8 cellular contexts compared by ENCODE assay signal in the genomic region with DNA sequence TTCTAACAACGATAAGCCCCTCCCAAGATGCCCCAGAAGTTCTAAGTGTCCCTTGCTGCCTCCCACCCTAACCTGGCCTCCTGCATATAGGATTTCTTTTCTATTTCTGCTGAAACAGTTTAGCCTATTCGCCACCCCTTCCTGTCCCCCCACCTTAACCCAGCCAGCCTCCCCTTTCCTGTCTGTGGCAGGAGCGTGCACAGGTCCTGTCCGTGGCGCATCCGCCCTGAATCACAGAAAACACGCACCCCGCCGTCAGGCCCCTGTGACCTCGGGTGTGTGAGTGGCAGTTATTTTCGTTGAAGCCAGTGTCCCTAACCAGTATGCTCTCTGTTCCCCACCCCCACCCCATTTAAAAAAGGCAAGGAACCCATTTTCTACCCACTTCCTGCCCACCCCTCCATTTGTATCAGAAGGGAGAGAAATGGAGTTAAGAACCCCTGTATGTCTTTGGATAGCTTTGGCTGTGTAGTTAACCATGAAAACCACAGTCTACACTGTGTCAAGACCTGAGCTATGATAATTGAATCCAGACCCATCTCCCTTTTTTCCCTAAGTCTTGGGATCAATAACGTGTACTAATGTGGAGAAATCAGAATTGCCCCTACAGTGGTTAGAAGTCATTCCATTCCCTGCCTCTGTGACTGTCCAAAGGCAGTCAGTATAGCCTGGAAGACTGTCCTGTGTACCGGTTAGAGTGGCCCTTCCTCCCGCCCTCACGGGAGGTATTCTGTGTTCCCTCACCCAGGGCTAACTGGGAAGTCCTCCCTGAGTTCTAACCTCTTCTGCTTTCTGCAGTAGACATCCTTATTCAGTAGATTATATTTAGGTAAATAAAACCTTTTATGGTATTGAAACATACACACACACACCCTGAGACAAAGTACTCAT. TPM values are rescaled to one million over a fixed set of nuclear protein-coding genes. Genes with fewer than 3 reads are reported as not detected.
DNase-seq lines count a peak whose midpoint lies in the region; ATAC-seq and TF ChIP-seq lines count a peak whose summit lies in the region.

No MANE protein-coding gene starts in this region.

- peaks cover 5% of the 10 kb centered on the region for H3K36me3 Mint-ChIP-seq in activated naive CD8-positive, alpha-beta T cell
- H3K36me3 Mint-ChIP-seq in immature natural killer cell, result peaks cover 8 to 17% (median 14%) of the 10 kb centered on the region in 3 donors

- peak overlapping the region; percentile 94 for H3K4me3 Mint-ChIP-seq in activated naive CD8-positive, alpha-beta T cell
- H3K4me3 Mint-ChIP-seq in immature natural killer cell, result peak overlapping the region; percentile 84 to 95 (median 91)

- H3K9ac ChIP-seq in ES-I3 (ENCODE audit: low read depth, low read length) (peak overlapping the region; percentile 82), PC-3 (ENCODE audit: low read length) (no peak overlapping the region)

- H3K27me3 Mint-ChIP-seq in activated naive CD8-positive, alpha-beta T cell, result no peaks in the 10 kb centered on the region
- H3K27me3 Mint-ChIP-seq in immature natural killer cell (ENCODE audit: low read depth in 3 of 3), result peaks cover 8 to 15% (median 8%) of the 10 kb centered on the region in 3 donors

- peak overlapping the region; percentile 91 for H3K27ac Mint-ChIP-seq in activated naive CD8-positive, alpha-beta T cell
- peak overlapping the region; percentile 80 to 97 (median 94) for H3K27ac Mint-ChIP-seq in immature natural killer cell

- H3K36me3 ChIP-seq in ES-I3 (ENCODE audit: insufficient read depth, low read length) (peaks cover 4% of the 10 kb centered on the region; the same call in 1 of the 2 replicates), PC-3 (ENCODE audit: low read depth, low read length) (no peaks in the 10 kb centered on the region)

- peak overlapping the region; percentile 79; the same call in 1 of the 2 replicates for H3K4me2 ChIP-seq in PC-3 (ENCODE audit: low read length)

- peaks cover 4% of the 10 kb centered on the region for H3F3A ChIP-seq in PC-3 (ENCODE audit: low read length, unreplicated experiment)

- no peaks in the 10 kb centered on the region for H3K9me2 ChIP-seq in PC-3 (replicated peaks; ENCODE audit: low read length)

- POLR2A ChIA-PET in PC-3 (lab: Charles Lee; ENCODE audit: unreplicated experiment) (no interaction called here), RWPE1 (lab: Yijun Ruan, JAX; ENCODE audit: low non-redundant PET) (no interaction called here)

- H3K27me3 ChIP-seq in PC-3 (ENCODE audit: low read length), result no peaks in the 10 kb centered on the region

- H3K4me1 ChIP-seq in ES-I3 (ENCODE audit: insufficient read depth, low read length), result peaks cover 11% of the 10 kb centered on the region; the same call in 1 of the 2 replicates
- H3K4me1 ChIP-seq in PC-3 (ENCODE audit: insufficient read depth, low read length), result peaks cover 9% of the 10 kb centered on the region; the same call in 1 of the 2 replicates

- CTCF ChIA-PET in PC-3 (lab: Charles Lee), result no interaction called here
- CTCF ChIA-PET in RWPE1 (lab: Yijun Ruan, JAX), result interaction anchor here (0.9 to 1.2 kb wide), 2 partner anchors 17 to 78 kb away, joined by 4 read pairs; no protein-coding TSS in a partner anchor

- ATAC-seq in PC-3, result no peak
- no peak for ATAC-seq in HG02588 (IDR thresholded peaks at IDR 0.05; ENCODE audit: unreplicated experiment)

- H3K27ac ChIP-seq in PC-3 (ENCODE audit: low read length) (no peak overlapping the region), RWPE1 (no peak overlapping the region)

- no peaks in the 10 kb centered on the region for H3K79me2 ChIP-seq in PC-3 (ENCODE audit: low read length)

- intact Hi-C loops in PC-3 (cut with micrococcal nuclease), result no loop called here

- DNase-seq in PC-3 (no peak), immature natural killer cell (peak; percentile 81 to 83 (median 82)), ACHN (no peak), RWPE1 (ENCODE audit: low spot score) (no peak)
- DNase-seq in stimulated activated CD8-positive, alpha-beta memory T cell treated with anti-CD3 and anti-CD28 coated beads, Interleukin-12 subunit alpha, Interleukin-12 subunit beta, amount 100 ng/mL, for 24 hours (ENCODE audit: extremely low read depth), result peak; percentile 32

- H4K20me1 ChIP-seq in PC-3 (ENCODE audit: low read length), result no peaks in the 10 kb centered on the region

- H3K4me3 ChIP-seq in PC-3 (ENCODE audit: low read length), result no peak overlapping the region

- H3K9me3 ChIP-seq in ES-I3 (ENCODE audit: control insufficient read depth, insufficient read depth, low read length), result no peaks in the 10 kb centered on the region
- H3K9me3 ChIP-seq in PC-3 (ENCODE audit: low read length), result no peaks in the 10 kb centered on the region

- TF ChIP-seq CTCF in PC-3 (conservative IDR thresholded peaks at IDR 0.05; ENCODE audit: low read depth, low read length) (no peak), RWPE1 (conservative IDR thresholded peaks at IDR 0.05; ENCODE audit: low read depth) (no peak)

- peaks cover 61% of the 10 kb centered on the region for H3K4me1 Mint-ChIP-seq in activated naive CD8-positive, alpha-beta T cell (ENCODE audit: low read depth)
- peaks cover 41 to 56% of the 10 kb centered on the region in 2 donors for H3K4me1 Mint-ChIP-seq in immature natural killer cell

- BruUV-seq in PC-3 (replicated peaks; lab: Mats Ljungman, UMichigan), result TSS peak; percentile 36

- in situ Hi-C loops in ACHN (cut with HindIII; ENCODE audit: low pct_ligation_motif_present, low pct_unique_long_range_greater_than_20kb, low sequenced_read_pairs), result no loop called here

- H2AFZ ChIP-seq in PC-3 (ENCODE audit: low read length), result no peak overlapping the region

- no peaks in the 10 kb centered on the region for H3K9me3 Mint-ChIP-seq in activated naive CD8-positive, alpha-beta T cell (ENCODE audit: low read depth)
- no peaks in the 10 kb centered on the region for H3K9me3 Mint-ChIP-seq in immature natural killer cell

RNA-seq across cellular contexts. Expression of gene PLEKHO1, which starts 1.8 kb away (rescaled TPM):
- 13.8 and 29.5 TPM in 2 replicates for total RNA-seq in PC-3 (2014; rRNA removed)
- 10 to 100 TPM; 20.6 to 32.5 (median 22.2) TPM for polyA plus RNA-seq in immature natural killer cell

Comparison
In these comparisons a context has a peak if more than half of its experiments do, and no peak if none do; other contexts are left out.
1. DNase-seq: peak in immature natural killer cell (3 of 3) and stimulated activated CD8-positive, alpha-beta memory T cell treated with anti-CD3 and anti-CD28 coated beads, Interleukin-12 subunit alpha, Interleukin-12 subunit beta, amount 100 ng/mL, for 24 hours (single experiment); none in PC-3 (single experiment), ACHN (single experiment) and RWPE1 (single experiment).